Comparison of ENCODE assay signal across 1 cellular context in the genomic region with DNA sequence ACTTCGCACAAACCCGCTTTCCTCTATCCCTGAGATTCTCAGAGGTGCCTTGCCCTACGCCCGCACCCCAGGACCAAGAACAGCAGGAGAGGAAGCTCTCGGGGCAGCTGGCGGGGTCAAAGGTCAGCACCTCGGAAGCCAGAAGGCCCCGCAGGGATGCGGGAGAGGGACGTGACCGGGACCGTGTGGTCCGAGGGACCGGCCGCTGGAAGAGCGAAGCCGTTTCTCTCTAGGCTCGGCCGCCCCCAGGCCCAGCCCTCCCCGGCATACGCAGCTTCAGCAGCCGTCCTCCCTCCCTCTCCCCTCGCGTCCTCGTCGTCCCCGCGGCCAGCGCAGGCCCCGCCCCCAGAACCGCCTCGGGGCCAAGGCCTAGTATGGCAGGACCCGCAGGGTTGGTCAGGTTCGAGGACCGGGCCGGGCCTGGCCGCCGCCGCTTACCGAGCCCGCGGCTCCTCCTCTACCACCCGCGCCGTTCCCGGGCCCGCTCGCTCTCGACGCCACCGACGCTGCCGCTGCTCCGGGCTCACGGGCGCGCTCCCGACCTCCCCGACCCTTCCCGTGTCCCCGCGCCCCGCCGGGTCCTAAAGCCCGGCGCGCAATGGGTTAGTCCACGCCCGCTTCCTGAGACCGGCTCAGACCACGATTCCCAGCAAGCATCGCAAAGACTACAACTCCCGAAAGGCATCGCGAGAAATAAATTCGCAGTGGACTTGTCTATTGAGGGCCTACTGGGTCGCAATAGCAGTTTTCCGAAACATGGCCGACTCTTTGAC.
TF ChIP-seq lines count a peak whose summit lies in the region.

Gene ARMH3, minus strand, starts transcription at position 527 of the 773 bp plus-strand sequence. CDS start 16,059 bp downstream, outside the sequence.

TF ChIP-seq in IMR-90, 13 proteins besides CTCF, POLR2A, EP300 and RAD21 (continued from another document):
- TF ChIP-seq ELK1 (IDR thresholded peaks at IDR 0.05; ENCODE audit: borderline replicate concordance, low read depth, low read length) (no peak), NFE2L2 (IDR thresholded peaks at IDR 0.05; ENCODE audit: low read depth, low read length) (no peak), MXI1 (IDR thresholded peaks at IDR 0.05; ENCODE audit: borderline replicate concordance, low read depth, low read length) (peak; percentile 71; the same call in 1 of the 2 replicates), CEBPB (IDR thresholded peaks at IDR 0.05; ENCODE audit: low read depth, low read length) (no peak)
